In the genomic region with DNA sequence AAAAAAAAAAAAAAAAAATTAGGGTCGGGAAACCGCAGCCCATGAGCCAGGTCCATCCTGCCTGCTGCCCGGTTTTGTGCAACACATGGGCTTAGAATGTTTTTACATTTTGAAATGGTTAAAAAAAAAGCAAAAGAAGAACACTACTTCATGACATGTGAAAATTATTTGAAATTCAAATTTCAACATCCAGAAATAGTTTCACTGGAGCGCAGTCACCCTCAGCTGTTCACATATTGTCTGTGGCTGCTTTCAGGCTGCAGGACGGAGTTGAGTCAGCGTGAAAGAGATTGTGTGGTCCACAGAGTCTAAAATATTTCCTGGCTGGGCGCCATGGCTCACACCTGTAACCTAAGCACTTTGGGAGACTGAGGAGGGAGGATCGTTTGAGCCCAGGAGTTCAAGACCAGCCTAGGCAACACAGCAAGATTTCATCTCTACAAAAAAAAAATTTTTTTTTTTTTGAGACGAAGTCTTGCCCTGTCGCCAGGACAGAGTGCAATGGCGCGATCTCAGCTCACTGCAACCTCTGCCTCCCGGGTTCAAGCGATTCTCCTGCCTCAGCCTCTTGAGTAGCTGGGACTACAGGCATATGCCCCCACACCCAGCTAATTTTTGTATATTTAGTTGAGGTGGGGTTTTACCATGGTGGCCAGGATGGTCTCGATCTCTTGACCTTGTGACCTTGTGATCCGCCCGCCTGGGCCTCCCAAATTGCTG, we compare ENCODE assay signal across 8 cellular contexts.
A peak's percentile ranks its signal among the peaks of the same experiment; 100 is the strongest.
DNase-seq lines count a peak whose midpoint lies in the region; ATAC-seq lines count a peak whose summit lies in the region.

No MANE protein-coding gene starts in this region.

- ATAC-seq in GM18508 (IDR thresholded peaks at IDR 0.05; ENCODE audit: insufficient read depth, unreplicated experiment), result peak; percentile 88
- ATAC-seq in GM21526 (IDR thresholded peaks at IDR 0.05; ENCODE audit: low FRiP score, unreplicated experiment), result peak; percentile 93

- DNase-seq in HS-5 (ENCODE audit: low read depth), result peak; percentile 9
- peak; percentile 43 for DNase-seq in glomerular visceral epithelial cell (ENCODE audit: extremely low spot score)
- no peak for DNase-seq in RKO (ENCODE audit: low spot score)
- no peak for DNase-seq in NCI-H510A treated with DMSO at 0.1 percent for 48 hours (lab: John Stamatoyannopoulos, UW)
- no peak for DNase-seq in GDM1 (lab: John Stamatoyannopoulos, UW)
- DNase-seq in NCI-H128 (lab: John Stamatoyannopoulos, UW; ENCODE audit: unreplicated experiment), result no peak

Comparison
In these comparisons a context has a peak if more than half of its experiments do, and no peak if none do; other contexts are left out.
1. DNase-seq: peak in HS-5 (single experiment) and glomerular visceral epithelial cell (single experiment); none in RKO (single experiment), NCI-H510A treated with DMSO at 0.1 percent for 48 hours (single experiment), GDM1 (single experiment) and NCI-H128 (single experiment).